18 cellular contexts compared by ENCODE assay signal in genomic region chr16:88588754-88589153, GRCh38. TPM values are rescaled to one million over a fixed set of nuclear protein-coding genes. Genes with fewer than 3 reads are reported as not detected.
A peak's percentile ranks its signal among the peaks of the same experiment; 100 is the strongest.
DNase-seq lines count a peak whose midpoint lies in the region; ATAC-seq lines count a peak whose summit lies in the region.
"Had no signal": no experiment of that assay in that cellular context is flagged by ENCODE, and none has a peak within 500 bp of the region (broad histone marks: within the 10 kb centered on the region; RNA-seq: fewer than 3 reads in every experiment).

No MANE protein-coding gene starts in this region.

- H3K27ac Mint-ChIP-seq in activated T-cell treated with anti-CD3 and anti-CD28 coated beads, Interleukin-2, amount 50 U/mL, for 24 hours: peak overlapping the region; percentile 82
- H3K27ac Mint-ChIP-seq in CD4-positive, CD25-positive, alpha-beta regulatory T cell: peak overlapping the region; percentile 94 to 99 (median 96)
- H3K27ac Mint-ChIP-seq in activated T-helper 17 cell treated with anti-CD3 and anti-CD28 coated beads, Interleukin-2, amount 50 U/mL, for 72 hours: peak overlapping the region; percentile 84

- no peaks in the 10 kb centered on the region for H3K9me3 Mint-ChIP-seq in activated T-cell treated with anti-CD3 and anti-CD28 coated beads, Interleukin-2, amount 50 U/mL, for 24 hours
- H3K9me3 Mint-ChIP-seq in CD4-positive, CD25-positive, alpha-beta regulatory T cell: peaks cover 0 to 1% (median 0%) of the 10 kb centered on the region in 7 donors
- H3K9me3 Mint-ChIP-seq in activated T-helper 17 cell treated with anti-CD3 and anti-CD28 coated beads, Interleukin-2, amount 50 U/mL, for 72 hours: no peaks in the 10 kb centered on the region

- H3K36me3 Mint-ChIP-seq in activated T-cell treated with anti-CD3 and anti-CD28 coated beads, Interleukin-2, amount 50 U/mL, for 24 hours (ENCODE audit: low read depth): peaks cover 89% of the 10 kb centered on the region
- peaks cover 29% of the 10 kb centered on the region for H3K36me3 Mint-ChIP-seq in CD4-positive, CD25-positive, alpha-beta regulatory T cell
- peaks cover 94% of the 10 kb centered on the region for H3K36me3 Mint-ChIP-seq in activated T-helper 17 cell treated with anti-CD3 and anti-CD28 coated beads, Interleukin-2, amount 50 U/mL, for 72 hours (ENCODE audit: low read depth)

- H3K27ac ChIP-seq in CD4-positive, CD25-positive, alpha-beta regulatory T cell (ENCODE audit: insufficient read depth, low read length, poor library complexity, severe bottlenecking): peak overlapping the region; percentile 86

- H3K36me3 ChIP-seq in CD4-positive, CD25-positive, alpha-beta regulatory T cell (ENCODE audit: control insufficient read depth, insufficient read depth, low read length): peaks cover 18% of the 10 kb centered on the region

- H3K4me1 Mint-ChIP-seq in activated T-cell treated with anti-CD3 and anti-CD28 coated beads, Interleukin-2, amount 50 U/mL, for 24 hours (ENCODE audit: low read depth): peaks cover 58% of the 10 kb centered on the region
- peaks cover 25 to 92% (median 58%) of the 10 kb centered on the region in 4 donors for H3K4me1 Mint-ChIP-seq in CD4-positive, CD25-positive, alpha-beta regulatory T cell
- H3K4me1 Mint-ChIP-seq in activated T-helper 17 cell treated with anti-CD3 and anti-CD28 coated beads, Interleukin-2, amount 50 U/mL, for 72 hours: peaks cover 41% of the 10 kb centered on the region

- peaks cover 73% of the 10 kb centered on the region for H3K4me1 ChIP-seq in CD4-positive, CD25-positive, alpha-beta regulatory T cell (ENCODE audit: control insufficient read depth, insufficient read depth, low read length, poor library complexity, severe bottlenecking)

- DNase-seq in activated T-cell treated with anti-CD3 and anti-CD28 coated beads, Interleukin-2, amount 50 U/mL, for 24 hours: no peak
- no peak for DNase-seq in activated T-cell treated with anti-CD3 and anti-CD28 coated beads, Interleukin-2, amount 50 U/mL, for 48 hours
- DNase-seq in CD4-positive, CD25-positive, alpha-beta regulatory T cell: peak in 2 of 3 donors; percentile 69 to 87
- peak; percentile 76 for DNase-seq in Jurkat, Clone E6-1 (ENCODE audit: low read depth, low spot score)
- DNase-seq in dedifferentiated amniotic fluid mesenchymal stem cell (ENCODE audit: extremely low spot score): no peak
- DNase-seq: GF-D8; MG63; NCI-H1092 treated with DMSO at 0.1 percent for 48 hours; NCI-H187; NCI-H69; NK-92 treated with Interleukin-12 subunit alpha and Interleukin-12 subunit beta, amount 100 ng/mL, for 24 hours; OCI-M1; RPMI8226 had no signal

- ATAC-seq in CD4-positive, CD25-positive, alpha-beta regulatory T cell (ENCODE audit: low read depth in 2 of 2): peak; percentile 79 to 82
- peak; percentile 54 for ATAC-seq in activated T-helper 17 cell treated with anti-CD3 and anti-CD28 coated beads, Interleukin-2, amount 50 U/mL, for 72 hours (replicated peaks)
- ATAC-seq in GM21529 (IDR thresholded peaks at IDR 0.05; ENCODE audit: unreplicated experiment) (no peak), HG03521 (IDR thresholded peaks at IDR 0.05; ENCODE audit: unreplicated experiment) (no peak)

- no peak overlapping the region for H3K4me3 Mint-ChIP-seq in activated T-cell treated with anti-CD3 and anti-CD28 coated beads, Interleukin-2, amount 50 U/mL, for 24 hours
- H3K4me3 Mint-ChIP-seq in CD4-positive, CD25-positive, alpha-beta regulatory T cell: peak overlapping the region; percentile 77 to 93 (median 84)
- peak overlapping the region; percentile 82 for H3K4me3 Mint-ChIP-seq in activated T-helper 17 cell treated with anti-CD3 and anti-CD28 coated beads, Interleukin-2, amount 50 U/mL, for 72 hours
- H3K4me3 Mint-ChIP-seq: CD14-positive monocyte had no signal

- H3K27me3 ChIP-seq in CD4-positive, CD25-positive, alpha-beta regulatory T cell (ENCODE audit: control insufficient read depth, insufficient read depth, low read length): no peaks in the 10 kb centered on the region
- H3K27me3 ChIP-seq: MG63 had no signal

- no peaks in the 10 kb centered on the region for H3K9me3 ChIP-seq in CD4-positive, CD25-positive, alpha-beta regulatory T cell (ENCODE audit: control insufficient read depth in 2 of 2, low read length in 2 of 2)
- H3K9me3 ChIP-seq: MG63 had no signal

- H3K4me3 ChIP-seq in CD4-positive, CD25-positive, alpha-beta regulatory T cell (ENCODE audit: low read depth, low read length): peak overlapping the region; percentile 81
- peak overlapping the region; percentile 8; the same call in 1 of the 2 replicates for H3K4me3 ChIP-seq in Jurkat, Clone E6-1 (ENCODE audit: low read length)
- H3K4me3 ChIP-seq: MG63 had no signal

- no peaks in the 10 kb centered on the region for H3K27me3 Mint-ChIP-seq in activated T-cell treated with anti-CD3 and anti-CD28 coated beads, Interleukin-2, amount 50 U/mL, for 24 hours
- H3K27me3 Mint-ChIP-seq in CD4-positive, CD25-positive, alpha-beta regulatory T cell: no peaks in the 10 kb centered on the region
- no peaks in the 10 kb centered on the region for H3K27me3 Mint-ChIP-seq in activated T-helper 17 cell treated with anti-CD3 and anti-CD28 coated beads, Interleukin-2, amount 50 U/mL, for 72 hours

RNA-seq across cellular contexts. Expression of gene ZC3H18, which starts 18.6 kb away (rescaled TPM):
- 162 TPM for total RNA-seq in CD4-positive, CD25-positive, alpha-beta regulatory T cell
- polyA plus RNA-seq in CD4-positive, CD25-positive, alpha-beta regulatory T cell: 10 to 100 TPM; 10.9 to 15.3 (median 12.8) TPM
- polyA plus RNA-seq in Jurkat, Clone E6-1 (2012; ENCODE audit: insufficient read depth, insufficient read length): 52.1 TPM
- total RNA-seq in activated T-helper 17 cell treated with anti-CD3 and anti-CD28 coated beads, Interleukin-2, amount 50 U/mL, for 72 hours: 100 to 1,000 TPM; 103 TPM

RNA-seq across cellular contexts. Expression of gene IL17C, which starts 49.6 kb away (rescaled TPM):
- total RNA-seq in CD4-positive, CD25-positive, alpha-beta regulatory T cell: 1.2 TPM
- not detected for polyA plus RNA-seq in CD4-positive, CD25-positive, alpha-beta regulatory T cell
- polyA plus RNA-seq in Jurkat, Clone E6-1 (2012; ENCODE audit: insufficient read depth, insufficient read length): not detected
- under 1 TPM; 0.42 to 0.56 TPM for total RNA-seq in activated T-helper 17 cell treated with anti-CD3 and anti-CD28 coated beads, Interleukin-2, amount 50 U/mL, for 72 hours
- total RNA-seq: H4 had no signal
- polyA plus RNA-seq: CD14-positive monocyte had no signal

Comparison
In these comparisons a context has a peak if more than half of its experiments do, and no peak if none do; other contexts are left out.
1. DNase-seq: peak in CD4-positive, CD25-positive, alpha-beta regulatory T cell (2 of 3) and Jurkat, Clone E6-1 (single experiment); none in activated T-cell treated with anti-CD3 and anti-CD28 coated beads, Interleukin-2, amount 50 U/mL, for 24 hours (single experiment), activated T-cell treated with anti-CD3 and anti-CD28 coated beads, Interleukin-2, amount 50 U/mL, for 48 hours (0 of 2) and dedifferentiated amniotic fluid mesenchymal stem cell (single experiment).
2. ATAC-seq: peak in CD4-positive, CD25-positive, alpha-beta regulatory T cell (2 of 2) and activated T-helper 17 cell treated with anti-CD3 and anti-CD28 coated beads, Interleukin-2, amount 50 U/mL, for 72 hours (single experiment); none in GM21529 (single experiment) and HG03521 (single experiment).
3. Peak in every context shown above with its lines, with median percentiles within 50 percentile points of each other: H3K27ac Mint-ChIP-seq.